In genomic region chr1:11838349-11839272, GRCh38 we compare ENCODE assay signal across 8 cellular contexts. TPM values are rescaled to one million over a fixed set of nuclear protein-coding genes. Genes with fewer than 3 reads are reported as not detected.
DNase-seq lines count a peak whose midpoint lies in the region; ATAC-seq and TF ChIP-seq lines count a peak whose summit lies in the region.

No MANE protein-coding gene starts in this region.

- no peaks in the 10 kb centered on the region for H3K27me3 ChIP-seq in liver (ENCODE audit: control insufficient read depth in 4 of 4, insufficient read depth in 4 of 4, low read length in 3 of 4)

- H3K4me1 Mint-ChIP-seq in activated CD4-positive, alpha-beta T cell treated with anti-CD3 and anti-CD28 coated beads, Interleukin-2, amount 10 ng/mL, durations not matched to agents 7 days and 5 days, result peaks cover 4% of the 10 kb centered on the region

- H3K36me3 ChIP-seq in liver (ENCODE audit: control insufficient read depth in 4 of 4, insufficient read depth in 3 of 4, low read depth in 1 of 4, low read length in 3 of 4), result peaks cover 5 to 46% (median 34%) of the 10 kb centered on the region in 4 donors

- peaks cover 17% of the 10 kb centered on the region for H3K36me3 Mint-ChIP-seq in activated CD4-positive, alpha-beta T cell treated with anti-CD3 and anti-CD28 coated beads, Interleukin-2, amount 10 ng/mL, durations not matched to agents 7 days and 5 days (ENCODE audit: low read depth)

- peak overlapping the region in 1 of 2 donors; percentile 46 for H3K9ac ChIP-seq in liver (ENCODE audit: low read depth in 1 of 2, low read length in 2 of 2)

- TF ChIP-seq CTCF in AG09309 (IDR thresholded peaks at IDR 0.05; ENCODE audit: control insufficient read depth, insufficient read depth, low read depth, low read length, missing control alignments) (peak; percentile 99), choroid plexus epithelial cell (conservative IDR thresholded peaks at IDR 0.05; ENCODE audit: low read depth, low read length) (peak; percentile 99), liver (IDR thresholded peaks at IDR 0.05; ENCODE audit: low read depth, low read length, missing input control) (peak; percentile 99)

- no peak overlapping the region for H3K4me3 Mint-ChIP-seq in activated CD4-positive, alpha-beta T cell treated with anti-CD3 and anti-CD28 coated beads, Interleukin-2, amount 10 ng/mL, durations not matched to agents 7 days and 5 days

- no peak for DNase-seq in AG09309 (ENCODE audit: low read depth)
- peak; percentile 42 for DNase-seq in NCI-H460 (ENCODE audit: extremely low read depth, low read depth)
- DNase-seq in activated CD4-positive, alpha-beta T cell treated with anti-CD3 and anti-CD28 coated beads, Interleukin-2, amount 10 ng/mL, durations not matched to agents 7 days and 5 days, result peak; percentile 74
- DNase-seq in choroid plexus epithelial cell (ENCODE audit: low read depth), result peak; percentile 75
- peak; percentile 26 to 73 (median 57) for DNase-seq in stimulated activated CD4-positive, alpha-beta T cell treated with anti-CD3 and anti-CD28 coated beads, TNF-alpha, amount 100 ng/mL, for 1 hour (ENCODE audit: low read depth in 3 of 3, low spot score in 1 of 3)

- no peak overlapping the region for H3K27ac Mint-ChIP-seq in activated CD4-positive, alpha-beta T cell treated with anti-CD3 and anti-CD28 coated beads, Interleukin-2, amount 10 ng/mL, durations not matched to agents 7 days and 5 days

- H3K27me3 Mint-ChIP-seq in activated CD4-positive, alpha-beta T cell treated with anti-CD3 and anti-CD28 coated beads, Interleukin-2, amount 10 ng/mL, durations not matched to agents 7 days and 5 days, result no peaks in the 10 kb centered on the region

- peak overlapping the region; percentile 95 to 96 for H3K27ac ChIP-seq in liver (ENCODE audit: low read depth in 1 of 2, low read length in 2 of 2)

- TF ChIP-seq RAD21 in liver (IDR thresholded peaks at IDR 0.05), result peak; percentile 99

- CTCF ChIA-PET in activated CD4-positive, alpha-beta T cell treated with anti-CD3 and anti-CD28 coated beads, Interleukin-2, amount 10 ng/mL, durations not matched to agents 7 days and 5 days (lab: Charles Lee), result interaction anchor here (0.7 to 1.8 kb wide), 8 partner anchors 9 to 142 kb away, joined by 3 to 8 read pairs (median 4); partner anchors contain the start of genes MFN2 and NPPA

- no peak overlapping the region for H3K4me3 ChIP-seq in AG09309 (ENCODE audit: control insufficient read depth, low read depth, low read length)
- H3K4me3 ChIP-seq in choroid plexus epithelial cell (ENCODE audit: low read depth, low read length), result no peak overlapping the region
- H3K4me3 ChIP-seq in liver (ENCODE audit: low read depth in 1 of 3, low read length in 3 of 3), result no peak overlapping the region

- H3K9me3 ChIP-seq in liver (ENCODE audit: control insufficient read depth in 4 of 4, low read length in 3 of 4), result no peaks in the 10 kb centered on the region

- no peaks in the 10 kb centered on the region for H3K9me3 Mint-ChIP-seq in activated CD4-positive, alpha-beta T cell treated with anti-CD3 and anti-CD28 coated beads, Interleukin-2, amount 10 ng/mL, durations not matched to agents 7 days and 5 days

- peaks cover 19 to 41% (median 35%) of the 10 kb centered on the region in 4 donors for H3K4me1 ChIP-seq in liver (ENCODE audit: control insufficient read depth in 4 of 4, insufficient read depth in 4 of 4, low read length in 3 of 4)

- 56% methylated on average over 40 of the region's 40 CpGs for WGBS in liver

- POLR2A ChIA-PET in activated CD4-positive, alpha-beta T cell treated with anti-CD3 and anti-CD28 coated beads, Interleukin-2, amount 10 ng/mL, durations not matched to agents 7 days and 5 days (lab: Charles Lee), result interaction anchor here (0.9 kb wide), 1 partner anchor 39 kb away, joined by 3 read pairs; no protein-coding TSS in a partner anchor

- ATAC-seq in GM21825 (IDR thresholded peaks at IDR 0.05; ENCODE audit: unreplicated experiment) (peak; percentile 51), GM18909 (IDR thresholded peaks at IDR 0.05; ENCODE audit: poor library complexity, unreplicated experiment) (no peak)

TF ChIP-seq in liver, 16 proteins besides CTCF, POLR2A, EP300 and RAD21:
- TF ChIP-seq, protein P1, sequence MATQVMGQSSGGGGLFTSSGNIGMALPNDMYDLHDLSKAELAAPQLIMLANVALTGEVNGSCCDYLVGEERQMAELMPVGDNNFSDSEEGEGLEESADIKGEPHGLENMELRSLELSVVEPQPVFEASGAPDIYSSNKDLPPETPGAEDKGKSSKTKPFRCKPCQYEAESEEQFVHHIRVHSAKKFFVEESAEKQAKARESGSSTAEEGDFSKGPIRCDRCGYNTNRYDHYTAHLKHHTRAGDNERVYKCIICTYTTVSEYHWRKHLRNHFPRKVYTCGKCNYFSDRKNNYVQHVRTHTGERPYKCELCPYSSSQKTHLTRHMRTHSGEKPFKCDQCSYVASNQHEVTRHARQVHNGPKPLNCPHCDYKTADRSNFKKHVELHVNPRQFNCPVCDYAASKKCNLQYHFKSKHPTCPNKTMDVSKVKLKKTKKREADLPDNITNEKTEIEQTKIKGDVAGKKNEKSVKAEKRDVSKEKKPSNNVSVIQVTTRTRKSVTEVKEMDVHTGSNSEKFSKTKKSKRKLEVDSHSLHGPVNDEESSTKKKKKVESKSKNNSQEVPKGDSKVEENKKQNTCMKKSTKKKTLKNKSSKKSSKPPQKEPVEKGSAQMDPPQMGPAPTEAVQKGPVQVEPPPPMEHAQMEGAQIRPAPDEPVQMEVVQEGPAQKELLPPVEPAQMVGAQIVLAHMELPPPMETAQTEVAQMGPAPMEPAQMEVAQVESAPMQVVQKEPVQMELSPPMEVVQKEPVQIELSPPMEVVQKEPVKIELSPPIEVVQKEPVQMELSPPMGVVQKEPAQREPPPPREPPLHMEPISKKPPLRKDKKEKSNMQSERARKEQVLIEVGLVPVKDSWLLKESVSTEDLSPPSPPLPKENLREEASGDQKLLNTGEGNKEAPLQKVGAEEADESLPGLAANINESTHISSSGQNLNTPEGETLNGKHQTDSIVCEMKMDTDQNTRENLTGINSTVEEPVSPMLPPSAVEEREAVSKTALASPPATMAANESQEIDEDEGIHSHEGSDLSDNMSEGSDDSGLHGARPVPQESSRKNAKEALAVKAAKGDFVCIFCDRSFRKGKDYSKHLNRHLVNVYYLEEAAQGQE (IDR thresholded peaks at IDR 0.05), result peak; percentile 41
- no peak for TF ChIP-seq FOXA2 (IDR thresholded peaks at IDR 0.05)
- TF ChIP-seq RXRA (IDR thresholded peaks at IDR 0.05), result peak in 1 of 2 donors; percentile 6

RNA-seq across cellular contexts. Expression of gene NPPA, which starts 9.0 kb away (rescaled TPM):
- not detected in 2 replicates for total RNA-seq in NCI-H460 (2014; rRNA removed; shearing (Covaris generic))
- not detected in 2 replicates for polyA plus RNA-seq in NCI-H460 (2014; cell fraction: nucleus; rRNA removed)
- total RNA-seq in activated CD4-positive, alpha-beta T cell treated with anti-CD3 and anti-CD28 coated beads, Interleukin-2, amount 10 ng/mL, durations not matched to agents 7 days and 5 days, result not detected
- total RNA-seq in liver, result not detected
- polyA plus RNA-seq in liver, result under 1 TPM in 1 of 2 donors, not detected in 1; 0.12 TPM

RNA-seq across cellular contexts. Expression of gene NPPB, which starts 20.1 kb away (rescaled TPM):
- total RNA-seq in NCI-H460 (2014; rRNA removed; shearing (Covaris generic)), result not detected in 2 replicates
- polyA plus RNA-seq in NCI-H460 (2014; cell fraction: nucleus; rRNA removed), result not detected in 2 replicates
- not detected for total RNA-seq in activated CD4-positive, alpha-beta T cell treated with anti-CD3 and anti-CD28 coated beads, Interleukin-2, amount 10 ng/mL, durations not matched to agents 7 days and 5 days
- not detected for total RNA-seq in liver
- polyA plus RNA-seq in liver, result not detected

RNA-seq across cellular contexts. Expression of gene CLCN6, which starts 32.6 kb away (rescaled TPM):
- 4.0 and 6.5 TPM in 2 replicates for total RNA-seq in NCI-H460 (2014; rRNA removed; shearing (Covaris generic))
- polyA plus RNA-seq in NCI-H460 (2014; cell fraction: nucleus; rRNA removed), result 12.3 and 24.0 TPM in 2 replicates
- 10 to 100 TPM; 13.2 to 15.7 TPM for total RNA-seq in activated CD4-positive, alpha-beta T cell treated with anti-CD3 and anti-CD28 coated beads, Interleukin-2, amount 10 ng/mL, durations not matched to agents 7 days and 5 days
- total RNA-seq in liver, result 1 to 10 TPM; 5.6 to 9.0 TPM
- polyA plus RNA-seq in liver, result 1 to 10 TPM; 5.0 to 7.3 TPM

RNA-seq across cellular contexts. Expression of gene MTHFR, which starts 32.8 kb away (rescaled TPM):
- total RNA-seq in NCI-H460 (2014; rRNA removed; shearing (Covaris generic)), result 5.2 and 6.0 TPM in 2 replicates
- 3.9 and 8.5 TPM in 2 replicates for polyA plus RNA-seq in NCI-H460 (2014; cell fraction: nucleus; rRNA removed)
- 10 to 100 TPM; 23.8 to 29.0 TPM for total RNA-seq in activated CD4-positive, alpha-beta T cell treated with anti-CD3 and anti-CD28 coated beads, Interleukin-2, amount 10 ng/mL, durations not matched to agents 7 days and 5 days
- 10 to 100 TPM; 27.6 to 29.0 TPM for total RNA-seq in liver
- 1 to 10 TPM; 5.5 to 9.0 TPM for polyA plus RNA-seq in liver
